In genomic region chr6:134123666-134124208, GRCh38 we compare ENCODE assay signal across 8 cellular contexts.
DNase-seq lines count a peak whose midpoint lies in the region; ATAC-seq, FAIRE-seq and TF ChIP-seq lines count a peak whose summit lies in the region.

No MANE protein-coding gene starts in this region.

- H3K36me3 ChIP-seq in osteoblast (ENCODE audit: insufficient read depth, low read length) = no peaks in the 10 kb centered on the region

- TF ChIP-seq CTCF in CD4-positive, alpha-beta T cell (IDR thresholded peaks at IDR 0.05) = peak; percentile 86
- TF ChIP-seq CTCF in fibroblast of mammary gland (conservative IDR thresholded peaks at IDR 0.05; ENCODE audit: control insufficient read depth, insufficient read depth, low read depth, low read length) = peak; percentile 71
- TF ChIP-seq CTCF in osteoblast (IDR thresholded peaks at IDR 0.05; ENCODE audit: extremely low read depth, low read depth, low read length) = peak; percentile 68

- peak in 4 of 10 experiments; percentile 8 to 50 (median 20) for DNase-seq in CD4-positive, alpha-beta T cell
- no peak for DNase-seq in GM19239 (ENCODE audit: insufficient read length, low spot score)
- DNase-seq in NCI-H1417 treated with DMSO at 0.1 percent for 48 hours (lab: John Stamatoyannopoulos, UW) = peak; percentile 79
- peak in 3 of 5 donors; percentile 18 to 51 (median 23) for DNase-seq in T-helper 1 cell
- peak; percentile 75 for DNase-seq in fibroblast of mammary gland (ENCODE audit: low read depth)
- peak; percentile 69 for DNase-seq in osteoblast (ENCODE audit: insufficient read length, low spot score, missing footprints)

- H3K27me3 Mint-ChIP-seq in CD4-positive, alpha-beta T cell = no peaks in the 10 kb centered on the region

- H3K4me1 Mint-ChIP-seq in CD4-positive, alpha-beta T cell (ENCODE audit: low read depth) = peaks cover 6% of the 10 kb centered on the region

- no peaks in the 10 kb centered on the region for H3K36me3 Mint-ChIP-seq in CD4-positive, alpha-beta T cell (ENCODE audit: low read depth)

- POLR2A ChIA-PET in CD4-positive, alpha-beta T cell (lab: Charles Lee) = interaction anchor here (0.9 kb wide), 1 partner anchor 817 kb away, joined by 4 read pairs; no protein-coding TSS in a partner anchor

- H3K9me3 Mint-ChIP-seq in CD4-positive, alpha-beta T cell = no peaks in the 10 kb centered on the region

- CTCF ChIA-PET in CD4-positive, alpha-beta T cell (lab: Charles Lee) = interaction anchor here (0.6 to 2.5 kb wide), 9 partner anchors 8 to 817 kb away, joined by 3 to 16 read pairs (median 4); no protein-coding TSS in a partner anchor

- no peak overlapping the region for H3K4me3 Mint-ChIP-seq in CD4-positive, alpha-beta T cell

- peak; percentile 90 for FAIRE-seq in GM19239 (lab: Jason Lieb, UNC)

- intact Hi-C loops in CD4-positive, alpha-beta T cell (cut with DNase I, micrococcal nuclease) = loop anchor here in 1 of 2 experiments (5.0 kb wide), 1 partner anchor 819 kb away; no protein-coding TSS in a partner anchor

- peak; percentile 100 for ATAC-seq in CD4-positive, alpha-beta T cell (ENCODE audit: poor library complexity)
- no peak for ATAC-seq in HG03521 (IDR thresholded peaks at IDR 0.05; ENCODE audit: unreplicated experiment)
- no peak for ATAC-seq in HG02884 (IDR thresholded peaks at IDR 0.05; ENCODE audit: unreplicated experiment)

- H3K27ac Mint-ChIP-seq in CD4-positive, alpha-beta T cell = peak overlapping the region; percentile 51

- peak overlapping the region; percentile 15 for H3K4me2 ChIP-seq in osteoblast (ENCODE audit: insufficient read depth, low read length)

- no peak overlapping the region for H3K27ac ChIP-seq in CD4-positive, alpha-beta T cell (ENCODE audit: low read depth, low read length)
- H3K27ac ChIP-seq in osteoblast (ENCODE audit: low read depth, low read length) = no peak overlapping the region

- H3K4me3 ChIP-seq in fibroblast of mammary gland (ENCODE audit: control insufficient read depth, low read depth, low read length) (no peak overlapping the region), osteoblast (ENCODE audit: insufficient read depth, low read length) (no peak overlapping the region)

- no peaks in the 10 kb centered on the region for H3K79me2 ChIP-seq in osteoblast (ENCODE audit: insufficient read depth, low read length)

- no peaks in the 10 kb centered on the region for H3K9me3 ChIP-seq in CD4-positive, alpha-beta T cell (ENCODE audit: control insufficient read depth, low read length)
- H3K9me3 ChIP-seq in osteoblast (ENCODE audit: low read depth, low read length) = no peaks in the 10 kb centered on the region

- H2AFZ ChIP-seq in osteoblast (ENCODE audit: low read length) = peak overlapping the region; percentile 35

- H3K4me1 ChIP-seq in osteoblast (ENCODE audit: insufficient read depth, low read length) = no peaks in the 10 kb centered on the region

- no peaks in the 10 kb centered on the region for H4K20me1 ChIP-seq in osteoblast (ENCODE audit: insufficient read depth, low read length)

- H3K27me3 ChIP-seq in CD4-positive, alpha-beta T cell (ENCODE audit: control insufficient read depth, insufficient read depth, low read length) = no peaks in the 10 kb centered on the region
- H3K27me3 ChIP-seq in osteoblast (ENCODE audit: insufficient read depth, low read length) = no peaks in the 10 kb centered on the region
